32 cellular contexts compared by ENCODE assay signal in genomic region chr2:220347661-220348060, GRCh38.
"Had no signal": no experiment of that assay in that cellular context is flagged by ENCODE, and none has a peak within 500 bp of the region (broad histone marks: within the 10 kb centered on the region; RNA-seq: fewer than 3 reads in every experiment).

No MANE protein-coding gene starts in this region.

- H3K27ac Mint-ChIP-seq: natural killer cell; nephron; neural progenitor cell; progenitor cell of endocrine pancreas; stimulated activated memory B cell treated with anti-CD40 and anti-IgM and Interleukin-4, amounts not matched to agents 10 μg/mL and 1 μg/mL and 100 μg/mL, for 72 hours; stimulated activated naive CD8-positive, alpha-beta T cell treated with anti-CD3 and anti-CD28 coated beads, Interleukin-15, amount 100 ng/mL, for 72 hours; type B pancreatic cell had no signal

- H3K36me3 Mint-ChIP-seq: natural killer cell; neural progenitor cell; stimulated activated memory B cell treated with anti-CD40 and anti-IgM and Interleukin-4, amounts not matched to agents 10 μg/mL and 1 μg/mL and 100 μg/mL, for 72 hours; type B pancreatic cell had no signal

- H3K9me3 Mint-ChIP-seq: nephron, neural progenitor cell, type B pancreatic cell had no signal

- H3K4me3 ChIP-seq: neural progenitor cell, ovary, psoas muscle, right lobe of liver, sigmoid colon, skin epidermis, smooth muscle cell, spleen, suprapubic skin, testis, tibial artery, transverse colon, upper lobe of right lung, uterus had no signal

- H3K4me3 Mint-ChIP-seq: natural killer cell; nephron; neural progenitor cell; stimulated activated memory B cell treated with anti-CD40 and anti-IgM and Interleukin-4, amounts not matched to agents 10 μg/mL and 1 μg/mL and 100 μg/mL, for 72 hours; stimulated activated naive CD8-positive, alpha-beta T cell treated with anti-CD3 and anti-CD28 coated beads, Interleukin-15, amount 100 ng/mL, for 72 hours; type B pancreatic cell had no signal

- H3K27me3 Mint-ChIP-seq: stimulated activated memory B cell treated with anti-CD40 and anti-IgM and Interleukin-4, amounts not matched to agents 10 μg/mL and 1 μg/mL and 100 μg/mL, for 72 hours; stimulated activated naive CD8-positive, alpha-beta T cell treated with anti-CD3 and anti-CD28 coated beads, Interleukin-15, amount 100 ng/mL, for 72 hours; type B pancreatic cell had no signal

- H3K27ac ChIP-seq: neural progenitor cell, ovary, parathyroid adenoma, psoas muscle, right lobe of liver, sigmoid colon, skin epidermis, spleen, suprapubic skin, testis, tibial artery, transverse colon, upper lobe of right lung, uterus had no signal

- H3K36me3 ChIP-seq: neural progenitor cell, ovary, right lobe of liver, sigmoid colon, spleen, suprapubic skin, tibial artery, transverse colon, upper lobe of right lung, uterus had no signal

- H3K27me3 ChIP-seq: neural progenitor cell, ovary, right lobe of liver, sigmoid colon, spleen, suprapubic skin, testis, tibial artery, transverse colon, upper lobe of right lung, uterus had no signal

- DNase-seq: natural killer cell; occipital lobe; ovary; posterior cingulate gyrus; psoas muscle; right cardiac atrium; right lobe of liver; sigmoid colon; spleen; stimulated activated CD4-positive, alpha-beta T cell treated with anti-CD3 and anti-CD28 coated beads, Interleukin-12 subunit alpha, Interleukin-12 subunit beta, amount 100 ng/mL, for 4 hours; stimulated activated CD4-positive, alpha-beta T cell treated with anti-CD3 and anti-CD28 coated beads, Interleukin-1b, Interleukin-23, amount 100 ng/mL, for 48 hours; stimulated activated CD4-positive, alpha-beta T cell treated with anti-CD3 and anti-CD28 coated beads, Interleukin-4, amount 100 ng/mL, for 1 hour; stimulated activated CD4-positive, alpha-beta T cell treated with anti-CD3 and anti-CD28 coated beads, Interleukin-4, amount 100 ng/mL, for 4 hours; stimulated activated CD8-positive, alpha-beta memory T cell treated with anti-CD3 and anti-CD28 coated beads, Interleukin-4, amount 100 ng/mL, for 48 hours; stimulated activated naive CD4-positive, alpha-beta T cell; stimulated activated naive CD8-positive, alpha-beta T cell treated with anti-CD3 and anti-CD28 coated beads, Interleukin-15, amount 100 ng/mL, for 72 hours; stimulated activated naive CD8-positive, alpha-beta T cell treated with anti-CD3 and anti-CD28 coated beads, Interleukin-15, Interleukin-2, amounts not matched to agents 100 U/mL and 50 U/mL, for 24 hours; substantia nigra; testis; tibial artery; transverse colon; upper lobe of right lung; uterus had no signal

- ATAC-seq: natural killer cell; psoas muscle; right cardiac atrium; right lobe of liver; stimulated activated memory B cell treated with anti-CD40 and anti-IgM and Interleukin-4, amounts not matched to agents 10 μg/mL and 1 μg/mL and 100 μg/mL, for 72 hours; stimulated activated naive CD8-positive, alpha-beta T cell treated with anti-CD3 and anti-CD28 coated beads, Interleukin-15, amount 100 ng/mL, for 72 hours; stimulated activated naive CD8-positive, alpha-beta T cell treated with anti-CD3 and anti-CD28 coated beads, Interleukin-15, Interleukin-2, amounts not matched to agents 100 U/mL and 50 U/mL, for 24 hours; upper lobe of right lung had no signal

- H3K9me3 ChIP-seq: ovary, psoas muscle, right lobe of liver, sigmoid colon, spleen, suprapubic skin, testis, tibial artery, transverse colon, upper lobe of right lung, uterus had no signal

- H3K4me1 Mint-ChIP-seq: natural killer cell; neural progenitor cell; stimulated activated memory B cell treated with anti-CD40 and anti-IgM and Interleukin-4, amounts not matched to agents 10 μg/mL and 1 μg/mL and 100 μg/mL, for 72 hours; stimulated activated naive CD8-positive, alpha-beta T cell treated with anti-CD3 and anti-CD28 coated beads, Interleukin-15, amount 100 ng/mL, for 72 hours had no signal
